ENCODE assay signal across 9 cellular contexts in the genomic region with DNA sequence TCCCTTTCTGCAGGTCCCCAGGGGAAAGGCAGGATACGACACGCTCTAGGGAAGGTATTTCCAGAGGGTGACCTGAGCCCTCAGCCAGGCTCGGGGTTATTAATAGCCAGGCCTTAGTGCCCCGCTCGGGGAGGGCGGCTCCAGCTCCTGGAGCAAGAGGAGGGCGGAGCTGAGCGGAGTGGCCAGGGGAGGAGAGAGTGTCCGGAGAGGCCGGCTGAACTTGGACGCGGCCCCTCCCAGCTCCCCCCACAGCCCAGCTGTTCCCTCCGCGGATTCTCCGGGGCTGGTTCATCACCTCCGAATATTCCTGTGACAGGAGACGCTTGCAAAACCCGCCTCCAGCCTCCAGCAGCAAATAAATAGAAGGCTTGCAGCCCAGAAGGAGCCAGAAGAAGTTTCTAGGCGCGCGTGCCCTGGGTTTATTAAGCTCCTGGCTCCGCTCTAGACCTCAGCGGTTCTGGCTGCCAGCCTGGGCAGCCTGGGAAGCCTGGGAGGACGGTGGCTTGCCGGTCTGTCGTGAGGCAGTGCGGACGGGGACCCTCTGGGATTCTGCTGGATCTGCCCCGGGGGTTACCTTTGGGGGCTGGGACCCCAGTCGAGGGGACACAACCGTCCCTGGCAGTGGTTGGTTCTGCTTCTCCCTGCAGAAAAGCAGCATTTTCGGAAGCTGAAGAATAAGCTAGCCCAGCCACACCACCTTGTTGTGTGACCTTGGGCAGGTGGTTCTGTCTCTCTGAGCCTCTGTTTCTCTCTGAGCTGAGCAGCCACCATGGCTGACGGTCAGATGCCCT. TPM values are rescaled to one million over a fixed set of nuclear protein-coding genes. Genes with fewer than 3 reads are reported as not detected.
DNase-seq lines count a peak whose midpoint lies in the region; ATAC-seq and TF ChIP-seq lines count a peak whose summit lies in the region.
"Had no signal": no experiment of that assay in that cellular context is flagged by ENCODE, and none has a peak within 500 bp of the region (broad histone marks: within the 10 kb centered on the region; RNA-seq: fewer than 3 reads in every experiment).

Gene HSPB8, plus strand, starts transcription at position 388 of the 791 bp plus-strand sequence. Its CDS starts 382 bp downstream, at position 770.

- CTCF ChIA-PET in BJ (lab: Yijun Ruan, JAX) = interaction anchor here (0.6 to 1.4 kb wide), 4 partner anchors 10 to 801 kb away, joined by 3 to 5 read pairs (median 3); no protein-coding TSS in a partner anchor

- H3K4me1 ChIP-seq in suprapubic skin = peaks cover 57% of the 10 kb centered on the region

- peak within 1 kb of the TSS; percentile 95 to 97 for H3K27ac ChIP-seq in coronary artery
- peak within 1 kb of the TSS; percentile 84 for H3K27ac ChIP-seq in suprapubic skin

- no peak for TF ChIP-seq EP300 in suprapubic skin (IDR thresholded peaks at IDR 0.05)

- 4% methylated on average over 33 of the region's 33 CpGs for WGBS in suprapubic skin

- DNase-seq in BJ (ENCODE audit: low read depth) (peak; percentile 71), NCI-H2196 treated with DMSO at 0.1 percent for 48 hours (lab: John Stamatoyannopoulos, UW; ENCODE audit: unreplicated experiment) (peak; percentile 21), coronary artery (ENCODE audit: low spot score) (peak; percentile 99), left kidney (ENCODE audit: low read depth, low spot score) (peak; percentile 83), suprapubic skin (ENCODE audit: low spot score in 2 of 2) (peak; percentile 89 to 92), NCI-H1417 treated with DMSO at 0.1 percent for 48 hours (lab: John Stamatoyannopoulos, UW) (no peak)

- H3K27me3 ChIP-seq in BJ (ENCODE audit: control insufficient read depth, insufficient read depth, low read length) = no peaks in the 10 kb centered on the region
- no peaks in the 10 kb centered on the region for H3K27me3 ChIP-seq in suprapubic skin

- no peak for TF ChIP-seq CTCF in BJ (IDR thresholded peaks at IDR 0.05; ENCODE audit: insufficient read depth, low read depth, low read length)
- no peak for TF ChIP-seq CTCF in coronary artery (IDR thresholded peaks at IDR 0.05)
- no peak for TF ChIP-seq CTCF in suprapubic skin (IDR thresholded peaks at IDR 0.05)

- ATAC-seq in HG03442 (IDR thresholded peaks at IDR 0.05; ENCODE audit: unreplicated experiment) = no peak
- ATAC-seq in HG03196 (IDR thresholded peaks at IDR 0.05; ENCODE audit: unreplicated experiment) = no peak
- ATAC-seq: GM12878 had no signal

- peak within 1 kb of the TSS; percentile 44 for H3K4me3 ChIP-seq in BJ (ENCODE audit: low read depth, low read length)
- peak within 1 kb of the TSS; percentile 80 for H3K4me3 ChIP-seq in coronary artery
- H3K4me3 ChIP-seq in suprapubic skin = peak within 1 kb of the TSS; percentile 52
- H3K4me3 ChIP-seq: GM12878 had no signal

- peak in 1 of 2 donors; percentile 87 for TF ChIP-seq POLR2A in suprapubic skin (IDR thresholded peaks at IDR 0.05)

- no peaks in the 10 kb centered on the region for H3K36me3 ChIP-seq in BJ (ENCODE audit: control insufficient read depth, insufficient read depth, low read length)
- no peaks in the 10 kb centered on the region for H3K36me3 ChIP-seq in suprapubic skin

- POLR2A ChIA-PET in BJ (lab: Charles Lee) = no interaction called here

- no peaks in the 10 kb centered on the region for H3K9me3 ChIP-seq in suprapubic skin

RNA-seq across cellular contexts. Expression of gene HSPB8, which starts in this region (rescaled TPM):
- 19.1 and 19.3 TPM in 2 replicates for polyA plus RNA-seq in BJ (2011; rRNA removed)
- 7.9 and 11.0 TPM in 2 replicates for polyA minus RNA-seq in BJ (2011; rRNA and poly(A)+ RNA removed)
- 100 to 1,000 TPM in 2 of 4 donors, 10 to 100 TPM in 2; 28.1 to 126 (median 73.1) TPM for total RNA-seq in suprapubic skin
- polyA plus RNA-seq: GM12878 had no signal
